1 cellular context compared by ENCODE assay signal in the genomic region with DNA sequence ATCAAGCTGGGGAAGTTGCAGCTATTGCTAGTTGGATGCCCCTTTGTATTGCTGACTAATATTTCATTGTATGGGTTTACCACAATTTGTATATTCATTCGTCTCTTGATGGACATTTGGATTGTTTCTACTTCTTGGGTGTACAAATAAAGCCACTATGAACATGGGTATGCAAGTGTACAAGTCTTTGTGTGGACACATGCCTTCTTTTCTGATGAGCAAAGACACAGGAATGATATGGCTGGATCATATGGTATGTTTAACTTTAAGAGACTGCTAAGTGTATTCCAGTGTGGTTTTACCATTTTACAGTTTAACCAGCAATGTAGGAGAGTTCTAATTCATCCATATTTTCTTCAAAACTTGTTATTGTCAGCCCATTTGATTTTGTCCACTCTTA.
TF ChIP-seq lines count a peak whose summit lies in the region.

No MANE protein-coding gene starts in this region.

TF ChIP-seq in WTC11, 78 proteins besides CTCF, POLR2A, EP300 and RAD21 (continued from another document):
- no peak for TF ChIP-seq MAX (CRISPR knock-in tag; IDR thresholded peaks at IDR 0.05)
- TF ChIP-seq, protein P1, sequence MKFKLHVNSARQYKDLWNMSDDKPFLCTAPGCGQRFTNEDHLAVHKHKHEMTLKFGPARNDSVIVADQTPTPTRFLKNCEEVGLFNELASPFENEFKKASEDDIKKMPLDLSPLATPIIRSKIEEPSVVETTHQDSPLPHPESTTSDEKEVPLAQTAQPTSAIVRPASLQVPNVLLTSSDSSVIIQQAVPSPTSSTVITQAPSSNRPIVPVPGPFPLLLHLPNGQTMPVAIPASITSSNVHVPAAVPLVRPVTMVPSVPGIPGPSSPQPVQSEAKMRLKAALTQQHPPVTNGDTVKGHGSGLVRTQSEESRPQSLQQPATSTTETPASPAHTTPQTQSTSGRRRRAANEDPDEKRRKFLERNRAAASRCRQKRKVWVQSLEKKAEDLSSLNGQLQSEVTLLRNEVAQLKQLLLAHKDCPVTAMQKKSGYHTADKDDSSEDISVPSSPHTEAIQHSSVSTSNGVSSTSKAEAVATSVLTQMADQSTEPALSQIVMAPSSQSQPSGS (CRISPR knock-in tag; IDR thresholded peaks at IDR 0.05; ENCODE audit: borderline replicate concordance, low read depth) = no peak
- no peak for TF ChIP-seq ERG (CRISPR knock-in tag; IDR thresholded peaks at IDR 0.05)
- TF ChIP-seq TP53 (CRISPR knock-in tag; IDR thresholded peaks at IDR 0.05) = no peak
- no peak for TF ChIP-seq TEAD1 (CRISPR knock-in tag; IDR thresholded peaks at IDR 0.05)
- TF ChIP-seq NFATC4 (CRISPR knock-in tag; IDR thresholded peaks at IDR 0.05) = no peak
- TF ChIP-seq NFYB (CRISPR knock-in tag; conservative IDR thresholded peaks at IDR 0.05; ENCODE audit: low read depth) = no peak
TF ChIP-seq in WTC11: peak in this region for 0.
